ENCODE assay signal across 17 cellular contexts in the genomic region with DNA sequence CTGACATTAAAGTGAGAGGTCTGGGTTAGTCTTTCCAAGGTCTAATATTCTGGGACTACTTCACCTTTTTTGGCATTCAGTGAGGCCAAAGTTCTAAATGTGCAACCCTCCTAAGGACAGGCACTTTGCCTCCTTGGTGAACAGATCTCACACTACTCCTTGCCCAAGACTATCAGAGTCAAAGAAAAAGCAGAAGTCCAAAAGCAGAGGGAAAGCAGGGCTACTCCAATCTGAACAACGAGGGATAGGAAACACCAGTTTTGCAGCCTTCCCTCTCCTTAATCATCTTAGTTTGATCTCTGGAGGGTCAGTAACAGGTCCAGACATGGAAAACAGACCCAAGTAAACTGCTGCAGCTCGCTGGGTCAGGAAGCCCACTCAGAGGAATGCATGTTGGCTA. TPM values are rescaled to one million over a fixed set of nuclear protein-coding genes. Genes with fewer than 3 reads are reported as not detected.
A peak's percentile ranks its signal among the peaks of the same experiment; 100 is the strongest.
DNase-seq lines count a peak whose midpoint lies in the region; ATAC-seq and TF ChIP-seq lines count a peak whose summit lies in the region.
"Had no signal": no experiment of that assay in that cellular context is flagged by ENCODE, and none has a peak within 500 bp of the region (broad histone marks: within the 10 kb centered on the region; RNA-seq: fewer than 3 reads in every experiment).

No MANE protein-coding gene starts in this region.

- no peaks in the 10 kb centered on the region for H3K9me3 ChIP-seq in trophoblast cell (ENCODE audit: insufficient read depth, low read depth, low read length)
- H3K9me3 ChIP-seq: gastrocnemius medialis, SK-N-SH had no signal

- no CpG with 5 or more reads among the region's 2 CpGs for WGBS in trophoblast cell (ENCODE audit: extremely low coverage, insufficient coverage, insufficient read length)

- H4K8ac ChIP-seq in trophoblast cell (ENCODE audit: low read depth, low read length) = no peak overlapping the region

- peak overlapping the region; percentile 58 for H3K18ac ChIP-seq in trophoblast cell (ENCODE audit: low read length)

- no peak overlapping the region for H3K9ac ChIP-seq in trophoblast cell (ENCODE audit: low read length)
- H3K9ac ChIP-seq: SK-N-SH had no signal

- H3K4me2 ChIP-seq in trophoblast cell (ENCODE audit: low read length) = no peak overlapping the region
- H3K4me2 ChIP-seq: SK-N-SH had no signal

- CTCF ChIA-PET in RWPE1 (lab: Yijun Ruan, JAX) = no interaction called here

- H2BK120ac ChIP-seq in trophoblast cell (ENCODE audit: insufficient read depth, low read length, poor library complexity) = no peak overlapping the region

- no peaks in the 10 kb centered on the region for H3K27me3 ChIP-seq in dorsolateral prefrontal cortex
- no peaks in the 10 kb centered on the region for H3K27me3 ChIP-seq in trophoblast cell (ENCODE audit: insufficient read depth, low read length)
- H3K27me3 ChIP-seq: gastrocnemius medialis had no signal

- H4K91ac ChIP-seq in trophoblast cell (ENCODE audit: low read depth, low read length) = no peak overlapping the region

- peak overlapping the region; percentile 42 for H3K27ac ChIP-seq in RWPE1
- H3K27ac ChIP-seq in dorsolateral prefrontal cortex = peak overlapping the region in 36 of 59 donors; percentile 0 to 74 (median 43)
- peak overlapping the region; percentile 2 for H3K27ac ChIP-seq in trophoblast cell (ENCODE audit: low read depth, low read length)

- H3K4me3 ChIP-seq in dorsolateral prefrontal cortex (no peak overlapping the region), trophoblast cell (ENCODE audit: low read depth, low read length) (no peak overlapping the region)
- H3K4me3 ChIP-seq: gastrocnemius medialis had no signal

- ATAC-seq in HG02759 (IDR thresholded peaks at IDR 0.05; ENCODE audit: unreplicated experiment) = no peak

- intact Hi-C loops in dorsolateral prefrontal cortex (cut with DNase I) = no loop called here

- H2BK12ac ChIP-seq in trophoblast cell (ENCODE audit: low read length) = no peak overlapping the region

- no peak overlapping the region for H2BK5ac ChIP-seq in trophoblast cell (ENCODE audit: low read depth, low read length, poor library complexity)

- H3K14ac ChIP-seq in trophoblast cell (ENCODE audit: low read length) = no peak overlapping the region

- peaks cover 8% of the 10 kb centered on the region for H3K79me1 ChIP-seq in trophoblast cell (ENCODE audit: low read length)

- H2AK5ac ChIP-seq in trophoblast cell (ENCODE audit: low read length) = no peak overlapping the region

- H3K4ac ChIP-seq in trophoblast cell (ENCODE audit: low read depth, low read length) = no peak overlapping the region

- DNase-seq in GF-D8 (lab: John Stamatoyannopoulos, UW) (peak; percentile 11), RWPE1 (ENCODE audit: low spot score) (no peak), dorsolateral prefrontal cortex (no peak), trophoblast cell (no peak), NCI-H2227 treated with DMSO at 0.1 percent for 48 hours (lab: John Stamatoyannopoulos, UW) (no peak), epidermal melanocyte (ENCODE audit: insufficient read length, low spot score) (no peak), activated gamma-delta T cell treated with Interleukin-2 at 50 U/mL for 16 hours (no peak)
- DNase-seq: activated CD4-positive, CD25-positive, alpha-beta regulatory T cell; activated effector memory CD4-positive, alpha-beta T cell treated with anti-CD3 and anti-CD28 coated beads, Interleukin-2, amount 50 U/mL, for 16 hours; effector memory CD4-positive, alpha-beta T cell; gastrocnemius medialis; kidney; naive B cell; NCI-H1092 treated with DMSO at 0.1 percent for 48 hours; SK-N-SH; stimulated activated CD4-positive, alpha-beta T cell treated with anti-CD3 and anti-CD28 coated beads, Interleukin-4, amount 100 ng/mL, for 1 hour had no signal

- peaks cover 26 to 34% of the 10 kb centered on the region in 2 experiments for H3K4me1 ChIP-seq in trophoblast cell (ENCODE audit: control insufficient read depth in 1 of 2, insufficient read depth in 2 of 2, low read length in 2 of 2)

- no peak overlapping the region for H2AFZ ChIP-seq in trophoblast cell (ENCODE audit: insufficient read depth, low read length, poor library complexity)

- no peaks in the 10 kb centered on the region for H3K36me3 ChIP-seq in trophoblast cell (ENCODE audit: control insufficient read depth in 1 of 2, insufficient read depth in 2 of 2, low read length in 2 of 2)
- H3K36me3 ChIP-seq: gastrocnemius medialis had no signal

- TF ChIP-seq CTCF in RWPE1 (conservative IDR thresholded peaks at IDR 0.05; ENCODE audit: low read depth) (no peak), dorsolateral prefrontal cortex (IDR thresholded peaks at IDR 0.05 in 54 of 56, conservative IDR thresholded peaks at IDR 0.05 in 2 of 56; ENCODE audit: low read depth in 1 of 56, partially characterized antibody in 56 of 56) (no peak)

- H3K23ac ChIP-seq in trophoblast cell (ENCODE audit: low read length) = no peak overlapping the region

- POLR2A ChIA-PET in RWPE1 (lab: Yijun Ruan, JAX; ENCODE audit: low non-redundant PET) = no interaction called here

- no peak overlapping the region for H4K12ac ChIP-seq in trophoblast cell (ENCODE audit: low read depth, low read length)

- peaks cover 4% of the 10 kb centered on the region for H3K79me2 ChIP-seq in trophoblast cell (ENCODE audit: control insufficient read depth, insufficient read depth, low read length, poor library complexity)

RNA-seq across cellular contexts. Expression of gene DCUN1D3, which starts 30.0 kb away (rescaled TPM):
- total RNA-seq in dorsolateral prefrontal cortex = 10 to 100 TPM in 119 of 120 experiments, 1 to 10 TPM in 1; 9.7 to 23.3 (median 14.8) TPM
- polyA plus RNA-seq in trophoblast cell (2013) = 7.3 and 7.9 TPM in 2 replicates

RNA-seq across cellular contexts. Expression of gene LYRM1, which starts 30.4 kb away (rescaled TPM):
- 10 to 100 TPM; 15.4 to 38.4 (median 24.8) TPM for total RNA-seq in dorsolateral prefrontal cortex
- 14.8 and 16.5 TPM in 2 replicates for polyA plus RNA-seq in trophoblast cell (2013)
